In genomic region chr19:49636230-49636932, GRCh38 we compare ENCODE assay signal across 1 cellular context.
TF ChIP-seq lines count a peak whose summit lies in the region.

No MANE protein-coding gene starts in this region.

TF ChIP-seq in HepG2, 621 proteins besides CTCF, POLR2A, EP300 and RAD21:
- TF ChIP-seq ATAD3A (CRISPR knock-in tag; IDR thresholded peaks at IDR 0.05) (no peak), ZBTB8A (CRISPR knock-in tag; IDR thresholded peaks at IDR 0.05; ENCODE audit: borderline replicate concordance, low read depth) (no peak), THRA (CRISPR knock-in tag; IDR thresholded peaks at IDR 0.05; ENCODE audit: borderline replicate concordance) (no peak), SMAD3 (CRISPR knock-in tag; IDR thresholded peaks at IDR 0.05) (no peak), E2F5 (CRISPR knock-in tag; conservative IDR thresholded peaks at IDR 0.05) (no peak), NFKB2 (CRISPR knock-in tag; IDR thresholded peaks at IDR 0.05; ENCODE audit: borderline replicate concordance) (no peak), FOXJ3 (CRISPR knock-in tag; IDR thresholded peaks at IDR 0.05; ENCODE audit: borderline replicate concordance) (no peak), ZNF12 (CRISPR knock-in tag; IDR thresholded peaks at IDR 0.05) (no peak), THAP11 (CRISPR knock-in tag; IDR thresholded peaks at IDR 0.05) (no peak), ZNF891 (CRISPR knock-in tag; IDR thresholded peaks at IDR 0.05) (no peak), ZNF660 (CRISPR knock-in tag; IDR thresholded peaks at IDR 0.05; ENCODE audit: borderline replicate concordance, low read depth) (no peak), STAT5B (CRISPR knock-in tag; IDR thresholded peaks at IDR 0.05) (no peak), ZNF3 (CRISPR knock-in tag; IDR thresholded peaks at IDR 0.05) (no peak), ZNF121 (CRISPR knock-in tag; IDR thresholded peaks at IDR 0.05) (no peak), MAF1 (CRISPR knock-in tag; IDR thresholded peaks at IDR 0.05; ENCODE audit: borderline replicate concordance) (no peak), ZNF331 (CRISPR knock-in tag; IDR thresholded peaks at IDR 0.05) (no peak), ZNF780A (CRISPR knock-in tag; IDR thresholded peaks at IDR 0.05) (no peak), ZBTB42 (CRISPR knock-in tag; IDR thresholded peaks at IDR 0.05) (no peak), HNRNPH1 (optimal IDR thresholded peaks at IDR 0.05; ENCODE audit: low read depth, low read length) (no peak), CEBPB (IDR thresholded peaks at IDR 0.05; ENCODE audit: borderline replicate concordance, low read depth, low read length) (no peak)
TF ChIP-seq in HepG2: peak in this region for 0.
